Comparison of ENCODE assay signal across 1 cellular context in genomic region chr4:150237110-150237852, GRCh38.
TF ChIP-seq lines count a peak whose summit lies in the region.

No MANE protein-coding gene starts in this region.

TF ChIP-seq in IMR-90, 13 proteins besides CTCF, POLR2A, EP300 and RAD21 (continued from another document):
- TF ChIP-seq BHLHE40 (IDR thresholded peaks at IDR 0.05; ENCODE audit: low read depth, low read length) (peak; percentile 68), CEBPB (IDR thresholded peaks at IDR 0.05; ENCODE audit: low read depth, low read length) (peak; percentile 8; the same call in 1 of the 2 replicates)
TF ChIP-seq in IMR-90: peak in this region for 6.
